In the genomic region with DNA sequence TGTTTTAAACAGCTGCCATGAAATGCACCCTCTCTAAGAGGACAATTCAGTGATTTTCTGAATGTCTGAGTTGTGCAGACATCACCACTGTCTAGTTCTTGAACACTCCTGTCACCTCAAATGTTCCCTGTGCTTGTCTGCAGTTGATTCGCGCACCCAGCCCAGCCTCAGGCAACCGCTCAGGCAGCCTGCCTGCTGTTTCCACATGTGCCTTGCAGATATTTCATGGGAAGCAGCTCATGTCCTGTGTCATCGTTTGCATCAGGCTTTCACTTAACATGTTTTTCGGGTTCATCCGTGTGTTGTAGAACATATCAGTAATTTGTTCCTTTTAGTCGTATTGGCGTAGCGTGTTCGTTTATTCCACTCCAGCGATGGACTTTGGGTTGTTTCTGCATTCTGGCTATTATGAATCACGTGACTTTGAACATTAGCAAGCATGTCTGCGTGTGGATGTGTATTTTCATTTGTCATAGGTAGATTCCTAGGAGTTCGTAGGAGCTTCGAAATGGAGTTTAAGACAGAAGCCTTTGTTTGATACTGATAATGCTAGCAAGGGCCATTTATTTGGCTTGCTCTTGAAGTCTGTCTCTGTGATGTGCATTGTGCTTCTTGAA, we compare ENCODE assay signal across 1 cellular context.
TF ChIP-seq lines count a peak whose summit lies in the region.

No MANE protein-coding gene starts in this region.

TF ChIP-seq in GM23338, 12 proteins besides CTCF, POLR2A, EP300 and RAD21 (continued from another document):
- TF ChIP-seq, protein P1, sequence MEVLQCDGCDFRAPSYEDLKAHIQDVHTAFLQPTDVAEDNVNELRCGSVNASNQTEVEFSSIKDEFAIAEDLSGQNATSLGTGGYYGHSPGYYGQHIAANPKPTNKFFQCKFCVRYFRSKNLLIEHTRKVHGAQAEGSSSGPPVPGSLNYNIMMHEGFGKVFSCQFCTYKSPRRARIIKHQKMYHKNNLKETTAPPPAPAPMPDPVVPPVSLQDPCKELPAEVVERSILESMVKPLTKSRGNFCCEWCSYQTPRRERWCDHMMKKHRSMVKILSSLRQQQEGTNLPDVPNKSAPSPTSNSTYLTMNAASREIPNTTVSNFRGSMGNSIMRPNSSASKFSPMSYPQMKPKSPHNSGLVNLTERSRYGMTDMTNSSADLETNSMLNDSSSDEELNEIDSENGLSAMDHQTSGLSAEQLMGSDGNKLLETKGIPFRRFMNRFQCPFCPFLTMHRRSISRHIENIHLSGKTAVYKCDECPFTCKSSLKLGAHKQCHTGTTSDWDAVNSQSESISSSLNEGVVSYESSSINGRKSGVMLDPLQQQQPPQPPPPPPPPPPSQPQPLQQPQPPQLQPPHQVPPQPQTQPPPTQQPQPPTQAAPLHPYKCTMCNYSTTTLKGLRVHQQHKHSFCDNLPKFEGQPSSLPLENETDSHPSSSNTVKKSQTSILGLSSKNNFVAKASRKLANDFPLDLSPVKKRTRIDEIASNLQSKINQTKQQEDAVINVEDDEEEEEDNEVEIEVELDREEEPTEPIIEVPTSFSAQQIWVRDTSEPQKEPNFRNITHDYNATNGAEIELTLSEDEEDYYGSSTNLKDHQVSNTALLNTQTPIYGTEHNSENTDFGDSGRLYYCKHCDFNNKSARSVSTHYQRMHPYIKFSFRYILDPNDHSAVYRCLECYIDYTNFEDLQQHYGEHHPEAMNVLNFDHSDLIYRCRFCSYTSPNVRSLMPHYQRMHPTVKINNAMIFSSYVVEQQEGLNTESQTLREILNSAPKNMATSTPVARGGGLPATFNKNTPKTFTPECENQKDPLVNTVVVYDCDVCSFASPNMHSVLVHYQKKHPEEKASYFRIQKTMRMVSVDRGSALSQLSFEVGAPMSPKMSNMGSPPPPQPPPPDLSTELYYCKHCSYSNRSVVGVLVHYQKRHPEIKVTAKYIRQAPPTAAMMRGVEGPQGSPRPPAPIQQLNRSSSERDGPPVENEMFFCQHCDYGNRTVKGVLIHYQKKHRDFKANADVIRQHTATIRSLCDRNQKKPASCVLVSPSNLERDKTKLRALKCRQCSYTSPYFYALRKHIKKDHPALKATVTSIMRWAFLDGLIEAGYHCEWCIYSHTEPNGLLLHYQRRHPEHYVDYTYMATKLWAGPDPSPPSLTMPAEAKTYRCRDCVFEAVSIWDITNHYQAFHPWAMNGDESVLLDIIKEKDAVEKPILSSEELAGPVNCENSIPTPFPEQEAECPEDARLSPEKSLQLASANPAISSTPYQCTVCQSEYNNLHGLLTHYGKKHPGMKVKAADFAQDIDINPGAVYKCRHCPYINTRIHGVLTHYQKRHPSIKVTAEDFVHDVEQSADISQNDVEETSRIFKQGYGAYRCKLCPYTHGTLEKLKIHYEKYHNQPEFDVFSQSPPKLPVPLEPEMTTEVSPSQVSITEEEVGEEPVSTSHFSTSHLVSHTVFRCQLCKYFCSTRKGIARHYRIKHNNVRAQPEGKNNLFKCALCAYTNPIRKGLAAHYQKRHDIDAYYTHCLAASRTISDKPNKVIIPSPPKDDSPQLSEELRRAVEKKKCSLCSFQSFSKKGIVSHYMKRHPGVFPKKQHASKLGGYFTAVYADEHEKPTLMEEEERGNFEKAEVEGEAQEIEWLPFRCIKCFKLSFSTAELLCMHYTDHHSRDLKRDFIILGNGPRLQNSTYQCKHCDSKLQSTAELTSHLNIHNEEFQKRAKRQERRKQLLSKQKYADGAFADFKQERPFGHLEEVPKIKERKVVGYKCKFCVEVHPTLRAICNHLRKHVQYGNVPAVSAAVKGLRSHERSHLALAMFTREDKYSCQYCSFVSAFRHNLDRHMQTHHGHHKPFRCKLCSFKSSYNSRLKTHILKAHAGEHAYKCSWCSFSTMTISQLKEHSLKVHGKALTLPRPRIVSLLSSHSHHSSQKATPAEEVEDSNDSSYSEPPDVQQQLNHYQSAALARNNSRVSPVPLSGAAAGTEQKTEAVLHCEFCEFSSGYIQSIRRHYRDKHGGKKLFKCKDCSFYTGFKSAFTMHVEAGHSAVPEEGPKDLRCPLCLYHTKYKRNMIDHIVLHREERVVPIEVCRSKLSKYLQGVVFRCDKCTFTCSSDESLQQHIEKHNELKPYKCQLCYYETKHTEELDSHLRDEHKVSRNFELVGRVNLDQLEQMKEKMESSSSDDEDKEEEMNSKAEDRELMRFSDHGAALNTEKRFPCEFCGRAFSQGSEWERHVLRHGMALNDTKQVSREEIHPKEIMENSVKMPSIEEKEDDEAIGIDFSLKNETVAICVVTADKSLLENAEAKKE (CRISPR knock-in tag; IDR thresholded peaks at IDR 0.05): no peak
- no peak for TF ChIP-seq JUNB (IDR thresholded peaks at IDR 0.05; ENCODE audit: unreplicated experiment)
- TF ChIP-seq, protein P2, sequence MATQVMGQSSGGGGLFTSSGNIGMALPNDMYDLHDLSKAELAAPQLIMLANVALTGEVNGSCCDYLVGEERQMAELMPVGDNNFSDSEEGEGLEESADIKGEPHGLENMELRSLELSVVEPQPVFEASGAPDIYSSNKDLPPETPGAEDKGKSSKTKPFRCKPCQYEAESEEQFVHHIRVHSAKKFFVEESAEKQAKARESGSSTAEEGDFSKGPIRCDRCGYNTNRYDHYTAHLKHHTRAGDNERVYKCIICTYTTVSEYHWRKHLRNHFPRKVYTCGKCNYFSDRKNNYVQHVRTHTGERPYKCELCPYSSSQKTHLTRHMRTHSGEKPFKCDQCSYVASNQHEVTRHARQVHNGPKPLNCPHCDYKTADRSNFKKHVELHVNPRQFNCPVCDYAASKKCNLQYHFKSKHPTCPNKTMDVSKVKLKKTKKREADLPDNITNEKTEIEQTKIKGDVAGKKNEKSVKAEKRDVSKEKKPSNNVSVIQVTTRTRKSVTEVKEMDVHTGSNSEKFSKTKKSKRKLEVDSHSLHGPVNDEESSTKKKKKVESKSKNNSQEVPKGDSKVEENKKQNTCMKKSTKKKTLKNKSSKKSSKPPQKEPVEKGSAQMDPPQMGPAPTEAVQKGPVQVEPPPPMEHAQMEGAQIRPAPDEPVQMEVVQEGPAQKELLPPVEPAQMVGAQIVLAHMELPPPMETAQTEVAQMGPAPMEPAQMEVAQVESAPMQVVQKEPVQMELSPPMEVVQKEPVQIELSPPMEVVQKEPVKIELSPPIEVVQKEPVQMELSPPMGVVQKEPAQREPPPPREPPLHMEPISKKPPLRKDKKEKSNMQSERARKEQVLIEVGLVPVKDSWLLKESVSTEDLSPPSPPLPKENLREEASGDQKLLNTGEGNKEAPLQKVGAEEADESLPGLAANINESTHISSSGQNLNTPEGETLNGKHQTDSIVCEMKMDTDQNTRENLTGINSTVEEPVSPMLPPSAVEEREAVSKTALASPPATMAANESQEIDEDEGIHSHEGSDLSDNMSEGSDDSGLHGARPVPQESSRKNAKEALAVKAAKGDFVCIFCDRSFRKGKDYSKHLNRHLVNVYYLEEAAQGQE (IDR thresholded peaks at IDR 0.05; ENCODE audit: unreplicated experiment): no peak
